ENCODE assay signal across 9 cellular contexts in genomic region chr1:116020668-116021272, GRCh38. TPM values are rescaled to one million over a fixed set of nuclear protein-coding genes. Genes with fewer than 3 reads are reported as not detected.
A peak's percentile ranks its signal among the peaks of the same experiment; 100 is the strongest.
DNase-seq lines count a peak whose midpoint lies in the region; ATAC-seq and TF ChIP-seq lines count a peak whose summit lies in the region.
"Had no signal": no experiment of that assay in that cellular context is flagged by ENCODE, and none has a peak within 500 bp of the region (broad histone marks: within the 10 kb centered on the region; RNA-seq: fewer than 3 reads in every experiment).

No MANE protein-coding gene starts in this region.

- peaks cover 6% of the 10 kb centered on the region for H3K4me1 Mint-ChIP-seq in glutamatergic neuron (ENCODE audit: low read depth, unreplicated experiment)

- no peaks in the 10 kb centered on the region for H3K36me3 ChIP-seq in prostate gland

- intact Hi-C loops in prostate gland (cut with DNase I): no loop called here
- intact Hi-C loops in posterior vena cava (cut with DNase I): no loop called here

- 66% methylated on average over 5 of the region's 5 CpGs for WGBS in prostate gland

- H3K27me3 Mint-ChIP-seq in glutamatergic neuron (ENCODE audit: unreplicated experiment): no peaks in the 10 kb centered on the region

- H3K4me1 ChIP-seq in prostate gland (replicated peaks): no peaks in the 10 kb centered on the region

- H3K4me3 Mint-ChIP-seq in glutamatergic neuron (ENCODE audit: unreplicated experiment): no peak overlapping the region
- H3K4me3 Mint-ChIP-seq: activated naive CD8-positive, alpha-beta T cell had no signal

- ATAC-seq in GM19467 (IDR thresholded peaks at IDR 0.05; ENCODE audit: unreplicated experiment): peak; percentile 88

- TF ChIP-seq CTCF in glutamatergic neuron (IDR thresholded peaks at IDR 0.05; ENCODE audit: partially characterized antibody, unreplicated experiment) (peak; percentile 83), prostate gland (IDR thresholded peaks at IDR 0.05) (peak; percentile 12 to 55 (median 24))

- no peaks in the 10 kb centered on the region for H3K27me3 ChIP-seq in prostate gland (replicated peaks; ENCODE audit: insufficient read depth)

- no peak for TF ChIP-seq POLR2A in prostate gland (IDR thresholded peaks at IDR 0.05)

- no peak overlapping the region for H3K27ac Mint-ChIP-seq in glutamatergic neuron (ENCODE audit: unreplicated experiment)
- H3K27ac Mint-ChIP-seq: activated naive CD8-positive, alpha-beta T cell had no signal

- H3K9me3 ChIP-seq in prostate gland: no peaks in the 10 kb centered on the region

- H3K27ac ChIP-seq in prostate gland: no peak overlapping the region

- peaks cover 12% of the 10 kb centered on the region for H3K36me3 Mint-ChIP-seq in glutamatergic neuron (ENCODE audit: unreplicated experiment)
- H3K36me3 Mint-ChIP-seq: activated naive CD8-positive, alpha-beta T cell had no signal

- H3K4me3 ChIP-seq in prostate gland: no peak overlapping the region

- H3K9me3 Mint-ChIP-seq in glutamatergic neuron (ENCODE audit: unreplicated experiment): peaks cover under 1% of the 10 kb centered on the region

- DNase-seq in DMS 273 treated with DMSO at 0.1 percent for 48 hours (lab: John Stamatoyannopoulos, UW) (peak; percentile 1), HS-27A (ENCODE audit: low read depth) (peak; percentile 40), OCI-M1 (lab: John Stamatoyannopoulos, UW) (peak; percentile 69), glutamatergic neuron (peak; percentile 71), prostate gland (ENCODE audit: low spot score) (peak; percentile 15), posterior vena cava (ENCODE audit: low spot score) (no peak)
- DNase-seq in activated gamma-delta T cell treated with anti-CD3 and anti-CD28 coated beads, Interleukin-2, amount 50 U/mL, for 16 hours (ENCODE audit: low read depth): peak; percentile 20

RNA-seq across cellular contexts. Expression of gene SLC22A15, which starts 44.5 kb away (rescaled TPM):
- total RNA-seq in glutamatergic neuron (ENCODE audit: unreplicated experiment) (49.4 TPM), prostate gland (1 to 10 TPM; 2.0 to 6.7 TPM), posterior vena cava (1 to 10 TPM; 3.1 to 6.1 TPM)
